Comparison of ENCODE assay signal across 8 cellular contexts in the genomic region with DNA sequence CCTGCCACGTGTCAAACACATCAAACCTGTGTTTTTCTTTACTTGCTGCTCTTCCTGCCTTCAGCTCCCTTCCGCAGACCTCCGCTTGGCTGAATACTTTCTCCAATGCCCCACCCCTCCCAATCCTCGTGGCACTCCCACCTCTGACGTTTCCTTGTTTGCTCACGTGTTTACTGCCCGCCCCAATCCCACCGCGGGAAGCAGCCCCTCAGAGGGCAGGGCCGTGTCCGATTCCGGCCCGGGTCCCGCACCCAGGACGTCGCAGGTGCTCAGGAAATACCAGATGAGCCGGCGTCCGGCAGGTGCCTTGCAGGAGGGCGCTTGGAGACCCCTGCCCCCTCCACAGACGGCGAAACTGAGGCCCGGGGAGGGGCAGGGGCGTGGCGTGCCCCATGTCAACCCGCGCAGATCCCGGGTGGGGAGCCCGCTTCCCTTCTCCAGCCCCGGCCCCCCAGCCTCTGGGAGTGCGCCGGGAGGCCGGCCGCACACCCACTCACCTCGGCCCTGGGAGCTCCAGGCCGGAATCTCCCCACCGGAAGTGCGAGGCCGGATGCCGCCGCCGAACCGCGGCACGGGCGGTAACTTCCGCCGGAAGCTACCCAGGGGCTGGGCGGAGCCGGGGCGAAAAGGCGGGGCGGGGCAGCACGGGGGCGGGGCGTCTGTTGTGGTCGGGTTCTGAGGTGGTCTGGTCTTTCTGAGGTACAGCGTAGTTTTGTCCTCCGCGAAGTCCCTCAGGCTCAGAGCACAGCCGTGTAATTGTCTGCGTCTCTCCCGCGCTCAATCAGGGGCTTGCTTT. TPM values are rescaled to one million over a fixed set of nuclear protein-coding genes. Genes with fewer than 3 reads are reported as not detected.
DNase-seq lines count a peak whose midpoint lies in the region; ATAC-seq and TF ChIP-seq lines count a peak whose summit lies in the region.

No MANE protein-coding gene starts in this region.

- H3K27me3 ChIP-seq in CD4-positive, alpha-beta memory T cell (ENCODE audit: insufficient read depth, low read length): no peaks in the 10 kb centered on the region
- H3K27me3 ChIP-seq in OCI-LY3 (ENCODE audit: low read depth, low read length): no peaks in the 10 kb centered on the region

- peaks cover 19% of the 10 kb centered on the region for H3K36me3 ChIP-seq in CD4-positive, alpha-beta memory T cell (ENCODE audit: insufficient read depth, low read length)
- peaks cover 25% of the 10 kb centered on the region for H3K36me3 ChIP-seq in OCI-LY3 (replicated peaks; ENCODE audit: low read depth, low read length)

- intact Hi-C loops in CD4-positive, alpha-beta memory T cell (cut with micrococcal nuclease): loop anchor here (1.0 to 5.0 kb wide), 6 partner anchors 37 to 429 kb away; a partner anchor contains a TSS

- H3K9me3 Mint-ChIP-seq in CD4-positive, alpha-beta memory T cell: no peaks in the 10 kb centered on the region

- H3K4me2 ChIP-seq in OCI-LY3 (ENCODE audit: low read length): peak overlapping the region; percentile 83

- TF ChIP-seq CTCF in OCI-LY3 (IDR thresholded peaks at IDR 0.05; ENCODE audit: low read depth, low read length): no peak

- H3K27me3 Mint-ChIP-seq in CD4-positive, alpha-beta memory T cell: no peaks in the 10 kb centered on the region

- POLR2A ChIA-PET in CD4-positive, alpha-beta memory T cell (lab: Charles Lee; ENCODE audit: partially characterized antibody): interaction anchor here (0.6 to 3.8 kb wide), 25 partner anchors 8 to 572 kb away, joined by 3 to 18 read pairs (median 4); a partner anchor contains a TSS

- H3K4me1 ChIP-seq in CD4-positive, alpha-beta memory T cell (ENCODE audit: insufficient read depth, low read length): peaks cover 77% of the 10 kb centered on the region
- peaks cover 24% of the 10 kb centered on the region for H3K4me1 ChIP-seq in OCI-LY3 (ENCODE audit: low read length)

- peaks cover 62 to 82% (median 72%) of the 10 kb centered on the region in 4 donors for H3K4me1 Mint-ChIP-seq in CD4-positive, alpha-beta memory T cell

- peak; percentile 82 to 89 (median 86) for DNase-seq in CD4-positive, alpha-beta memory T cell
- peak; percentile 93 for DNase-seq in HT-29 (ENCODE audit: low spot score)
- peak; percentile 82 for DNase-seq in activated T-cell treated with anti-CD3 and anti-CD28 coated beads for 24 hours (ENCODE audit: low read depth)
- peak; percentile 95 for DNase-seq in epidermal melanocyte (ENCODE audit: insufficient read length, low spot score)
- DNase-seq in middle frontal gyrus (ENCODE audit: extremely low spot score, low spot score): peak; percentile 77
- peak; percentile 80 to 84 for DNase-seq in stimulated activated CD8-positive, alpha-beta memory T cell treated with anti-CD3 and anti-CD28 coated beads, Interleukin-15, amount 100 ng/mL, for 48 hours (ENCODE audit: low read depth in 2 of 2)

- H3K36me3 Mint-ChIP-seq in CD4-positive, alpha-beta memory T cell: peaks cover 36 to 64% of the 10 kb centered on the region in 2 donors

- H3K79me2 ChIP-seq in OCI-LY3 (ENCODE audit: low read length): peaks cover 40% of the 10 kb centered on the region

- H3K4me3 Mint-ChIP-seq in CD4-positive, alpha-beta memory T cell: peak overlapping the region; percentile 88 to 97 (median 92)

- no peaks in the 10 kb centered on the region for H3K9me3 ChIP-seq in CD4-positive, alpha-beta memory T cell (ENCODE audit: control insufficient read depth in 1 of 2, low read length in 2 of 2)
- no peaks in the 10 kb centered on the region for H3K9me3 ChIP-seq in OCI-LY3 (ENCODE audit: insufficient read depth, low read length)

- H3K4me3 ChIP-seq in CD4-positive, alpha-beta memory T cell (ENCODE audit: low read length in 2 of 2): peak overlapping the region; percentile 73 to 95
- peak overlapping the region; percentile 81 for H3K4me3 ChIP-seq in OCI-LY3 (ENCODE audit: low read length)

- CTCF ChIA-PET in CD4-positive, alpha-beta memory T cell (lab: Charles Lee; ENCODE audit: partially characterized antibody): interaction anchor here (1.0 to 5.1 kb wide), 4 partner anchors 26 to 47 kb away, joined by 3 to 27 read pairs (median 5); a partner anchor contains a TSS

- H2AFZ ChIP-seq in OCI-LY3 (ENCODE audit: low read depth, low read length): peak overlapping the region; percentile 66

- peak overlapping the region; percentile 99 for H3K27ac ChIP-seq in CD4-positive, alpha-beta memory T cell (ENCODE audit: low read depth, low read length)
- peak overlapping the region; percentile 74 for H3K27ac ChIP-seq in OCI-LY3 (ENCODE audit: low read length)

- H3K27ac Mint-ChIP-seq in CD4-positive, alpha-beta memory T cell: peak overlapping the region; percentile 84 to 99 (median 98)

- peak; percentile 77 for ATAC-seq in GM19455 (IDR thresholded peaks at IDR 0.05; ENCODE audit: unreplicated experiment)

- peak overlapping the region; percentile 90 for H3K9ac ChIP-seq in OCI-LY3 (ENCODE audit: low read length)

- peaks cover 38% of the 10 kb centered on the region for H4K20me1 ChIP-seq in OCI-LY3 (ENCODE audit: insufficient read depth, low read length)

RNA-seq across cellular contexts. Expression of a gene that starts 42.3 kb away (rescaled TPM):
- total RNA-seq in CD4-positive, alpha-beta memory T cell: 10 to 100 TPM; 65.1 to 70.7 TPM
- polyA plus RNA-seq in CD4-positive, alpha-beta memory T cell: 10 to 100 TPM; 52.5 to 98.9 TPM
- 28.6 and 35.2 TPM in 2 replicates for total RNA-seq in HT-29 (2014; rRNA removed; shearing (Covaris generic))

RNA-seq across cellular contexts. Expression of a gene that starts 55.8 kb away (rescaled TPM):
- total RNA-seq in CD4-positive, alpha-beta memory T cell: not detected
- not detected for polyA plus RNA-seq in CD4-positive, alpha-beta memory T cell
- not detected in 2 replicates for total RNA-seq in HT-29 (2014; rRNA removed; shearing (Covaris generic))

Comparison
In these comparisons a context has a peak if more than half of its experiments do, and no peak if none do; other contexts are left out.
1. Peak in every context shown above with its lines: DNase-seq, ATAC-seq, H3K4me3 ChIP-seq and H3K27ac ChIP-seq.